9 cellular contexts compared by ENCODE assay signal in genomic region chr1:92538413-92539061, GRCh38. TPM values are rescaled to one million over a fixed set of nuclear protein-coding genes. Genes with fewer than 3 reads are reported as not detected.
A peak's percentile ranks its signal among the peaks of the same experiment; 100 is the strongest.
DNase-seq lines count a peak whose midpoint lies in the region; ATAC-seq and TF ChIP-seq lines count a peak whose summit lies in the region.
"Had no signal": no experiment of that assay in that cellular context is flagged by ENCODE, and none has a peak within 500 bp of the region (broad histone marks: within the 10 kb centered on the region; RNA-seq: fewer than 3 reads in every experiment).

No MANE protein-coding gene starts in this region.

- no peaks in the 10 kb centered on the region for H3K36me3 ChIP-seq in Caco-2 (ENCODE audit: control insufficient read depth, insufficient read depth, low read length)

- no peaks in the 10 kb centered on the region for H3K27me3 ChIP-seq in Caco-2 (replicated peaks; ENCODE audit: control insufficient read depth, insufficient read depth, low read length)

- peak overlapping the region; percentile 63 for H3K4me3 Mint-ChIP-seq in activated T-cell treated with anti-CD3 and anti-CD28 coated beads, Interleukin-2, amount 50 U/mL, for 24 hours
- no peak overlapping the region for H3K4me3 Mint-ChIP-seq in Caco-2 (ENCODE audit: unreplicated experiment)

- peaks cover 94% of the 10 kb centered on the region for H3K4me1 Mint-ChIP-seq in activated T-cell treated with anti-CD3 and anti-CD28 coated beads, Interleukin-2, amount 50 U/mL, for 24 hours (ENCODE audit: low read depth)
- no peaks in the 10 kb centered on the region for H3K4me1 Mint-ChIP-seq in Caco-2 (ENCODE audit: low read depth, unreplicated experiment)

- intact Hi-C loops in Right ventricle myocardium inferior (cut with DNase I), result no loop called here
- intact Hi-C loops in Caco-2 (cut with micrococcal nuclease; ENCODE audit: unreplicated experiment), result no loop called here

- no peaks in the 10 kb centered on the region for H3K27me3 Mint-ChIP-seq in activated T-cell treated with anti-CD3 and anti-CD28 coated beads, Interleukin-2, amount 50 U/mL, for 24 hours
- no peaks in the 10 kb centered on the region for H3K27me3 Mint-ChIP-seq in Caco-2 (ENCODE audit: insufficient read depth, unreplicated experiment)

- ATAC-seq in GM19043 (IDR thresholded peaks at IDR 0.05; ENCODE audit: low read depth, unreplicated experiment), result peak; percentile 49
- ATAC-seq in HG03060 (IDR thresholded peaks at IDR 0.05; ENCODE audit: low read depth, unreplicated experiment), result peak; percentile 32
- ATAC-seq in GM19328 (IDR thresholded peaks at IDR 0.05; ENCODE audit: unreplicated experiment), result no peak
- ATAC-seq in Right ventricle myocardium inferior, result no peak

- DNase-seq in A172 (ENCODE audit: low spot score), result peak; percentile 8
- DNase-seq in activated T-cell treated with anti-CD3 and anti-CD28 coated beads, Interleukin-2, amount 50 U/mL, for 24 hours, result peak; percentile 50
- DNase-seq in Right ventricle myocardium inferior (ENCODE audit: missing footprints), result no peak
- no peak for DNase-seq in Caco-2
- DNase-seq in SK-N-DZ (ENCODE audit: low spot score), result no peak
- DNase-seq: DMS79 had no signal

- H3K27ac Mint-ChIP-seq in activated T-cell treated with anti-CD3 and anti-CD28 coated beads, Interleukin-2, amount 50 U/mL, for 24 hours, result peak overlapping the region; percentile 99
- no peak overlapping the region for H3K27ac Mint-ChIP-seq in Caco-2 (ENCODE audit: unreplicated experiment)

- CTCF ChIA-PET in Caco-2 (lab: Charles Lee), result no interaction called here

- peaks cover 88% of the 10 kb centered on the region for H3K36me3 Mint-ChIP-seq in activated T-cell treated with anti-CD3 and anti-CD28 coated beads, Interleukin-2, amount 50 U/mL, for 24 hours (ENCODE audit: low read depth)
- H3K36me3 Mint-ChIP-seq in Caco-2 (ENCODE audit: insufficient read depth, unreplicated experiment), result peaks cover 6% of the 10 kb centered on the region

- no peaks in the 10 kb centered on the region for H3K4me1 ChIP-seq in Caco-2

- no peak overlapping the region for H3K4me3 ChIP-seq in Caco-2 (ENCODE audit: low read depth, low read length)

- TF ChIP-seq CTCF in Caco-2 (IDR thresholded peaks at IDR 0.05; ENCODE audit: insufficient read depth in 1 of 2, low read depth in 1 of 2, low read length in 1 of 2, severe bottlenecking in 1 of 2, unreplicated experiment in 1 of 2), result no peak

- POLR2A ChIA-PET in Caco-2 (lab: Charles Lee), result no interaction called here

- H3K9me3 Mint-ChIP-seq in activated T-cell treated with anti-CD3 and anti-CD28 coated beads, Interleukin-2, amount 50 U/mL, for 24 hours, result peaks cover 13% of the 10 kb centered on the region
- no peaks in the 10 kb centered on the region for H3K9me3 Mint-ChIP-seq in Caco-2 (ENCODE audit: unreplicated experiment)

- no TSS peak for BruUV-seq in Caco-2 (replicated peaks; lab: Mats Ljungman, UMichigan)

- H3K9me3 ChIP-seq in Caco-2, result no peaks in the 10 kb centered on the region

RNA-seq across cellular contexts. Expression of gene GFI1, which starts 51.8 kb away (rescaled TPM):
- total RNA-seq in A172 (2014; rRNA removed; shearing (Covaris generic)), result 0.38 and 0.60 TPM in 2 replicates
- total RNA-seq in Right ventricle myocardium inferior (0.08 TPM), Caco-2 (2022) (0.93 and 1.8 TPM in 2 replicates)
- polyA plus RNA-seq in SK-N-DZ (2014; cell fraction: cytosol; rRNA removed), result 0.06 TPM in 1 of 2 replicates, not detected in the other
- 0.05 TPM in 1 of 2 replicates, not detected in the other for polyA plus RNA-seq in SK-N-DZ (2014; cell fraction: nucleus; rRNA removed)

Comparison
In these comparisons a context has a peak if more than half of its experiments do, and no peak if none do; other contexts are left out.
1. DNase-seq: peak in A172 (single experiment) and activated T-cell treated with anti-CD3 and anti-CD28 coated beads, Interleukin-2, amount 50 U/mL, for 24 hours (single experiment); none in Right ventricle myocardium inferior (single experiment), Caco-2 (0 of 2) and SK-N-DZ (single experiment).
2. ATAC-seq: peak in GM19043 (single experiment) and HG03060 (single experiment); none in GM19328 (single experiment) and Right ventricle myocardium inferior (single experiment).